Comparison of ENCODE assay signal across 14 cellular contexts in genomic region chr14:67938046-67938445, GRCh38.
A peak's percentile ranks its signal among the peaks of the same experiment; 100 is the strongest.
DNase-seq lines count a peak whose midpoint lies in the region; ATAC-seq and TF ChIP-seq lines count a peak whose summit lies in the region.
"Had no signal": no experiment of that assay in that cellular context is flagged by ENCODE, and none has a peak within 500 bp of the region (broad histone marks: within the 10 kb centered on the region; RNA-seq: fewer than 3 reads in every experiment).

No MANE protein-coding gene starts in this region.

- TF ChIP-seq CTCF in WTC11 (IDR thresholded peaks at IDR 0.05) (no peak), uterus (IDR thresholded peaks at IDR 0.05) (no peak)

- peaks cover 90% of the 10 kb centered on the region for H3K4me1 Mint-ChIP-seq in WTC11

- H3K4me3 ChIP-seq in HUES48 (ENCODE audit: low read depth, low read length) (no peak overlapping the region), mesenchymal stem cell (ENCODE audit: insufficient read depth in 1 of 2, low read depth in 1 of 2, low read length in 2 of 2) (no peak overlapping the region), uterus (no peak overlapping the region)
- H3K4me3 ChIP-seq: SJCRH30 had no signal

- H4K8ac ChIP-seq in mesenchymal stem cell (ENCODE audit: low read length): no peak overlapping the region

- H3K79me1 ChIP-seq in mesenchymal stem cell (replicated peaks; ENCODE audit: low read length, poor library complexity, severe bottlenecking): peaks cover 5% of the 10 kb centered on the region

- TF ChIP-seq POLR2A in uterus (IDR thresholded peaks at IDR 0.05): no peak

- H3K9me3 ChIP-seq in HUES48 (ENCODE audit: control insufficient read depth, insufficient read depth, low read length): no peaks in the 10 kb centered on the region
- H3K9me3 ChIP-seq in mesenchymal stem cell (ENCODE audit: control insufficient read depth, low read length): no peaks in the 10 kb centered on the region
- no peaks in the 10 kb centered on the region for H3K9me3 ChIP-seq in uterus
- H3K9me3 ChIP-seq: Caco-2, SJCRH30 had no signal

- H4K91ac ChIP-seq in mesenchymal stem cell (ENCODE audit: low read length): no peak overlapping the region

- no peak overlapping the region for H2BK12ac ChIP-seq in mesenchymal stem cell (ENCODE audit: low read length in 2 of 2)

- no peak overlapping the region for H3K4me2 ChIP-seq in mesenchymal stem cell (ENCODE audit: low read length, poor library complexity, severe bottlenecking)

- H3K36me3 ChIP-seq in HUES48 (ENCODE audit: control insufficient read depth, insufficient read depth, low read length) (no peaks in the 10 kb centered on the region), mesenchymal stem cell (ENCODE audit: control insufficient read depth in 1 of 2, insufficient read depth in 2 of 2, low read depth in 1 of 2, low read length in 2 of 2) (no peaks in the 10 kb centered on the region), uterus (no peaks in the 10 kb centered on the region)
- H3K36me3 ChIP-seq: SJCRH30 had no signal

- POLR2A ChIA-PET in WTC11 (lab: Charles Lee): no interaction called here

- H2BK15ac ChIP-seq in mesenchymal stem cell (ENCODE audit: low read depth, poor library complexity, severe bottlenecking): no peak overlapping the region

- no peaks in the 10 kb centered on the region for H3K9me3 Mint-ChIP-seq in WTC11

- no peak overlapping the region for H3K9ac ChIP-seq in HUES48 (ENCODE audit: low read depth, low read length)
- H3K9ac ChIP-seq in mesenchymal stem cell (ENCODE audit: low read length): peak overlapping the region; percentile 33

- H3K4ac ChIP-seq in mesenchymal stem cell (ENCODE audit: low read depth in 1 of 2, low read length in 2 of 2): no peak overlapping the region

- peak overlapping the region; percentile 51; the same call in 1 of the 2 replicates for H3K27ac Mint-ChIP-seq in WTC11
- H3K27ac Mint-ChIP-seq: IgD-negative memory B cell had no signal

- H3K27ac ChIP-seq in HUES48 (ENCODE audit: low read depth, low read length) (peak overlapping the region; percentile 42), mesenchymal stem cell (ENCODE audit: low read length, poor library complexity, severe bottlenecking) (no peak overlapping the region), uterus (peak overlapping the region; percentile 70 to 93)
- H3K27ac ChIP-seq: SJCRH30 had no signal

- H2AK5ac ChIP-seq in mesenchymal stem cell (ENCODE audit: low read length, severe bottlenecking): peak overlapping the region; percentile 58

- DNase-seq in WTC11 (ENCODE audit: low spot score): no peak
- DNase-seq in mesenchymal stem cell: no peak
- DNase-seq in uterus: no peak
- no peak for DNase-seq in NCI-H524 (lab: John Stamatoyannopoulos, UW)
- DNase-seq in NK-92 treated with Interleukin-12 subunit alpha and Interleukin-12 subunit beta, amount 100 ng/mL, for 24 hours (lab: John Stamatoyannopoulos, UW): no peak
- no peak for DNase-seq in NCI-H2081 (lab: John Stamatoyannopoulos, UW)
- DNase-seq: ACHN, AML-193, Caco-2, DMS153, NCI-H187, SJCRH30 had no signal

- no peak overlapping the region for H2BK120ac ChIP-seq in mesenchymal stem cell (ENCODE audit: low read depth, low read length)

- no peak overlapping the region for H3K18ac ChIP-seq in mesenchymal stem cell (ENCODE audit: low read depth in 1 of 2, low read length in 2 of 2)

- intact Hi-C loops in uterus (cut with DNase I; ENCODE audit: low total_unique reads): no loop called here

- no peak overlapping the region for H3K4me3 Mint-ChIP-seq in WTC11
- H3K4me3 Mint-ChIP-seq: IgD-negative memory B cell had no signal

- no peaks in the 10 kb centered on the region for H3K36me3 Mint-ChIP-seq in WTC11

- CTCF ChIA-PET in WTC11 (lab: Charles Lee): no interaction called here

- no peak overlapping the region for H2BK5ac ChIP-seq in mesenchymal stem cell (ENCODE audit: low read depth, low read length, poor library complexity, severe bottlenecking)

- ATAC-seq in WTC11: no peak

- H2AFZ ChIP-seq in mesenchymal stem cell (ENCODE audit: low read depth, low read length): no peak overlapping the region

- WGBS in mesenchymal stem cell: 68% methylated on average over 2 of the region's 2 CpGs

- H3K4me1 ChIP-seq in HUES48 (ENCODE audit: control insufficient read depth, insufficient read depth, low read length) (peaks cover 69% of the 10 kb centered on the region), mesenchymal stem cell (ENCODE audit: control insufficient read depth, insufficient read depth, low read depth, low read length) (peaks cover 2% of the 10 kb centered on the region), uterus (peaks cover 16 to 29% of the 10 kb centered on the region in 2 donors)

- no peak overlapping the region for H3K14ac ChIP-seq in mesenchymal stem cell (ENCODE audit: low read length in 2 of 2)

- H3K27me3 ChIP-seq in HUES48 (ENCODE audit: control insufficient read depth, insufficient read depth, low read length): no peaks in the 10 kb centered on the region
- no peaks in the 10 kb centered on the region for H3K27me3 ChIP-seq in mesenchymal stem cell (ENCODE audit: control insufficient read depth in 1 of 2, insufficient read depth in 1 of 2, low read length in 2 of 2)
- no peaks in the 10 kb centered on the region for H3K27me3 ChIP-seq in uterus
- H3K27me3 ChIP-seq: SJCRH30 had no signal

- H3K23ac ChIP-seq in mesenchymal stem cell (ENCODE audit: low read length in 2 of 2): no peak overlapping the region

- no peaks in the 10 kb centered on the region for H3K27me3 Mint-ChIP-seq in WTC11 (ENCODE audit: low read depth)
- H3K27me3 Mint-ChIP-seq: IgD-negative memory B cell had no signal

TF ChIP-seq in WTC11, 78 proteins besides CTCF, POLR2A, EP300 and RAD21:
- TF ChIP-seq FOXJ3 (CRISPR knock-in tag; IDR thresholded peaks at IDR 0.05; ENCODE audit: borderline replicate concordance) (no peak), ZNF512 (CRISPR knock-in tag; IDR thresholded peaks at IDR 0.05; ENCODE audit: borderline replicate concordance) (no peak), ELF4 (CRISPR knock-in tag; IDR thresholded peaks at IDR 0.05; ENCODE audit: low read depth) (no peak), E2F1 (CRISPR knock-in tag; IDR thresholded peaks at IDR 0.05) (no peak), TEAD1 (CRISPR knock-in tag; IDR thresholded peaks at IDR 0.05) (no peak), ZNF396 (CRISPR knock-in tag; IDR thresholded peaks at IDR 0.05; ENCODE audit: borderline replicate concordance) (no peak), NFE2L1 (CRISPR knock-in tag; IDR thresholded peaks at IDR 0.05) (no peak), SMAD4 (CRISPR knock-in tag; IDR thresholded peaks at IDR 0.05) (no peak), ZNF425 (CRISPR knock-in tag; conservative IDR thresholded peaks at IDR 0.05) (no peak)
